ENCODE assay signal across 15 cellular contexts in genomic region chrX:57900961-57901360, GRCh38. TPM values are rescaled to one million over a fixed set of nuclear protein-coding genes. Genes with fewer than 3 reads are reported as not detected.
DNase-seq lines count a peak whose midpoint lies in the region; ATAC-seq and TF ChIP-seq lines count a peak whose summit lies in the region.
"Had no signal": no experiment of that assay in that cellular context is flagged by ENCODE, and none has a peak within 500 bp of the region (broad histone marks: within the 10 kb centered on the region; RNA-seq: fewer than 3 reads in every experiment).

No MANE protein-coding gene starts in this region.

- H3K27ac ChIP-seq in CD8-positive, alpha-beta T cell (ENCODE audit: low read depth, low read length), result no peak overlapping the region
- H3K27ac ChIP-seq: C4-2B, cardiac muscle cell had no signal

- no peak overlapping the region for H3K27ac Mint-ChIP-seq in CD8-positive, alpha-beta T cell
- H3K27ac Mint-ChIP-seq: activated T-helper 1 cell treated with anti-CD3 and anti-CD28 coated beads, Interleukin-12 subunit alpha, Interleukin-12 subunit beta, Interleukin-2, Interleukin-4 antibody, amounts not matched to agents 30 ng/mL and 10 ng/mL and 1 ng/mL, durations not matched to agents 14 hours and 24 hours and 36 hours had no signal

- H3K4me1 Mint-ChIP-seq in CD8-positive, alpha-beta T cell (ENCODE audit: low read depth), result peaks cover 11% of the 10 kb centered on the region

- no peak overlapping the region for H3K9ac ChIP-seq in adipocyte (ENCODE audit: low read length)

- ATAC-seq in CD8-positive, alpha-beta T cell, result no peak

- POLR2A ChIA-PET in CD8-positive, alpha-beta T cell (lab: Charles Lee), result no interaction called here

- DNase-seq in Ammon's horn (ENCODE audit: low spot score), result peak; percentile 8
- DNase-seq in adipocyte (ENCODE audit: low read depth), result peak; percentile 15
- DNase-seq in glomerular endothelial cell (ENCODE audit: extremely low read depth, low read depth, low spot score), result peak; percentile 52
- peak; percentile 75 for DNase-seq in pulmonary artery endothelial cell (ENCODE audit: low read depth, low spot score)
- no peak for DNase-seq in NCI-H187 (lab: John Stamatoyannopoulos, UW)
- no peak for DNase-seq in CD8-positive, alpha-beta T cell
- no peak for DNase-seq in HuH-7 (ENCODE audit: low spot score)
- no peak for DNase-seq in ureter (ENCODE audit: low spot score)
- DNase-seq: GF-D8; NCI-H2029; NK-92 treated with Interleukin-12 subunit alpha and Interleukin-12 subunit beta, amount 100 ng/mL, for 24 hours; stimulated activated CD4-positive, alpha-beta T cell treated with anti-CD3 and anti-CD28 coated beads, Interleukin-15, amount 100 ng/mL, for 24 hours had no signal

- peaks cover 23% of the 10 kb centered on the region for H3K36me3 Mint-ChIP-seq in CD8-positive, alpha-beta T cell

- H3K9me3 ChIP-seq in adipocyte (ENCODE audit: control insufficient read depth, low read length), result peaks cover 6% of the 10 kb centered on the region
- no peaks in the 10 kb centered on the region for H3K9me3 ChIP-seq in CD8-positive, alpha-beta T cell (ENCODE audit: low read length)

- no peaks in the 10 kb centered on the region for H3K9me3 Mint-ChIP-seq in CD8-positive, alpha-beta T cell
- H3K9me3 Mint-ChIP-seq: activated T-helper 1 cell treated with anti-CD3 and anti-CD28 coated beads, Interleukin-12 subunit alpha, Interleukin-12 subunit beta, Interleukin-2, Interleukin-4 antibody, amounts not matched to agents 30 ng/mL and 10 ng/mL and 1 ng/mL, durations not matched to agents 14 hours and 24 hours and 36 hours had no signal

- no peak overlapping the region for H3K4me3 Mint-ChIP-seq in CD8-positive, alpha-beta T cell
- H3K4me3 Mint-ChIP-seq: activated T-helper 1 cell treated with anti-CD3 and anti-CD28 coated beads, Interleukin-12 subunit alpha, Interleukin-12 subunit beta, Interleukin-2, Interleukin-4 antibody, amounts not matched to agents 30 ng/mL and 10 ng/mL and 1 ng/mL, durations not matched to agents 14 hours and 24 hours and 36 hours had no signal

- intact Hi-C loops in CD8-positive, alpha-beta T cell (cut with DNase I, micrococcal nuclease), result loop anchor here in 1 of 2 experiments (10.0 kb wide), 2 partner anchors 1166 to 1336 kb away; partner anchors contain the start of gene UBQLN2

- no peak for TF ChIP-seq CTCF in CD8-positive, alpha-beta T cell (IDR thresholded peaks at IDR 0.05)

- no peaks in the 10 kb centered on the region for H3K27me3 Mint-ChIP-seq in CD8-positive, alpha-beta T cell (ENCODE audit: low read depth)

- no peaks in the 10 kb centered on the region for H3K36me3 ChIP-seq in adipocyte (ENCODE audit: control insufficient read depth, insufficient read depth, low read length, severe bottlenecking)
- H3K36me3 ChIP-seq in CD8-positive, alpha-beta T cell (ENCODE audit: insufficient read depth, low read length), result no peaks in the 10 kb centered on the region
- H3K36me3 ChIP-seq: cardiac muscle cell had no signal

- CTCF ChIA-PET in CD8-positive, alpha-beta T cell (lab: Charles Lee), result no interaction called here

- peak overlapping the region; percentile 66 for H3K4me3 ChIP-seq in adipocyte (ENCODE audit: low read length)
- no peak overlapping the region for H3K4me3 ChIP-seq in CD8-positive, alpha-beta T cell (ENCODE audit: low read depth, low read length)
- H3K4me3 ChIP-seq: cardiac muscle cell had no signal

- H3K4me1 ChIP-seq in adipocyte (ENCODE audit: control insufficient read depth, insufficient read depth, low read length), result peaks cover 12% of the 10 kb centered on the region
- no peaks in the 10 kb centered on the region for H3K4me1 ChIP-seq in CD8-positive, alpha-beta T cell (ENCODE audit: insufficient read depth, low read length)

- H3K27me3 ChIP-seq in adipocyte (replicated peaks; ENCODE audit: control insufficient read depth, insufficient read depth, low read length), result no peaks in the 10 kb centered on the region
- H3K27me3 ChIP-seq in CD8-positive, alpha-beta T cell (ENCODE audit: insufficient read depth, low read length), result no peaks in the 10 kb centered on the region
- H3K27me3 ChIP-seq: cardiac muscle cell had no signal

RNA-seq across cellular contexts. Expression of gene ZXDA, which starts 9.3 kb away (rescaled TPM):
- 7.6 and 7.9 TPM in 2 replicates for total RNA-seq in glomerular endothelial cell
- 8.5 and 11.8 TPM in 2 replicates for total RNA-seq in pulmonary artery endothelial cell
- total RNA-seq in CD8-positive, alpha-beta T cell, result 10 to 100 TPM; 14.7 to 15.7 TPM
- total RNA-seq in ureter, result 6.7 TPM

Comparison
In these comparisons a context has a peak if more than half of its experiments do, and no peak if none do; other contexts are left out.
1. DNase-seq: peak in Ammon's horn (single experiment), adipocyte (single experiment), glomerular endothelial cell (single experiment) and pulmonary artery endothelial cell (single experiment); none in NCI-H187 (0 of 2), CD8-positive, alpha-beta T cell (0 of 7), HuH-7 (single experiment) and ureter (single experiment).